In genomic region chr17:37138726-37139125, GRCh38 we compare ENCODE assay signal across 15 cellular contexts.
A peak's percentile ranks its signal among the peaks of the same experiment; 100 is the strongest.
DNase-seq lines count a peak whose midpoint lies in the region; ATAC-seq and TF ChIP-seq lines count a peak whose summit lies in the region.
"Had no signal": no experiment of that assay in that cellular context is flagged by ENCODE, and none has a peak within 500 bp of the region (broad histone marks: within the 10 kb centered on the region; RNA-seq: fewer than 3 reads in every experiment).

No MANE protein-coding gene starts in this region.

- H4K20me1 ChIP-seq in OCI-LY7 (ENCODE audit: insufficient read depth, low read length), result no peaks in the 10 kb centered on the region

- H3K4me2 ChIP-seq in OCI-LY7 (ENCODE audit: low read length), result no peak overlapping the region

- no peak for TF ChIP-seq CTCF in OCI-LY7 (conservative IDR thresholded peaks at IDR 0.05; ENCODE audit: low read length)

- H3K27me3 Mint-ChIP-seq in natural killer cell treated with Interleukin-12 subunit alpha and Interleukin-12 subunit beta and Interleukin-15 and Interleukin-18, amount 100 ng/mL, for 72 hours, result no peaks in the 10 kb centered on the region
- H3K27me3 Mint-ChIP-seq: B cell; CD4-positive, alpha-beta T cell had no signal

- H3K9me3 ChIP-seq in OCI-LY7 (ENCODE audit: low read length), result no peaks in the 10 kb centered on the region
- H3K9me3 ChIP-seq: HAP-1 had no signal

- ATAC-seq in natural killer cell treated with Interleukin-12 subunit alpha and Interleukin-12 subunit beta and Interleukin-15 and Interleukin-18, amount 100 ng/mL, for 72 hours, result no peak
- ATAC-seq in GM21786 (IDR thresholded peaks at IDR 0.05; ENCODE audit: unreplicated experiment), result no peak

- DNase-seq in COLO829 (ENCODE audit: low spot score) (peak; percentile 66), amniotic epithelial cell (ENCODE audit: low read depth) (peak; percentile 9), myocyte (ENCODE audit: low read depth) (peak; percentile 54), putamen (ENCODE audit: low spot score) (peak; percentile 53), OCI-LY7 (ENCODE audit: low spot score) (no peak)
- no peak for DNase-seq in stimulated activated CD8-positive, alpha-beta memory T cell treated with anti-CD3 and anti-CD28 coated beads, Interleukin-4, amount 100 ng/mL, for 48 hours
- no peak for DNase-seq in natural killer cell treated with Interleukin-12 subunit alpha and Interleukin-12 subunit beta and Interleukin-15 and Interleukin-18, amount 100 ng/mL, for 72 hours (ENCODE audit: low spot score)
- DNase-seq: ACHN; C1 segment of cervical spinal cord; CD4-positive, alpha-beta T cell; DMS79; GOT3 had no signal

- CTCF ChIA-PET in OCI-LY7 (lab: Charles Lee; ENCODE audit: unreplicated experiment), result no interaction called here

- no peaks in the 10 kb centered on the region for H3K79me2 ChIP-seq in OCI-LY7 (ENCODE audit: insufficient read depth, low read depth, low read length)

- no peaks in the 10 kb centered on the region for H3K9me2 ChIP-seq in OCI-LY7 (ENCODE audit: insufficient read depth, low read length)

- no peaks in the 10 kb centered on the region for H3K36me3 Mint-ChIP-seq in natural killer cell treated with Interleukin-12 subunit alpha and Interleukin-12 subunit beta and Interleukin-15 and Interleukin-18, amount 100 ng/mL, for 72 hours

- H3K36me3 ChIP-seq in OCI-LY7 (ENCODE audit: insufficient read depth, low read length), result peaks cover 51% of the 10 kb centered on the region; the same call in 1 of the 2 replicates
- H3K36me3 ChIP-seq: HAP-1 had no signal

- no peak overlapping the region for H2AFZ ChIP-seq in OCI-LY7 (ENCODE audit: low read length)

- no peak overlapping the region for H3K27ac ChIP-seq in OCI-LY7 (ENCODE audit: low read depth, low read length, poor library complexity, severe bottlenecking)

- intact Hi-C loops in OCI-LY7 (cut with micrococcal nuclease; ENCODE audit: unreplicated experiment), result no loop called here

- no peaks in the 10 kb centered on the region for H3K4me1 Mint-ChIP-seq in natural killer cell treated with Interleukin-12 subunit alpha and Interleukin-12 subunit beta and Interleukin-15 and Interleukin-18, amount 100 ng/mL, for 72 hours (ENCODE audit: low read depth in 2 of 2)
- H3K4me1 Mint-ChIP-seq: B cell had no signal

- no peak overlapping the region for H3K4me3 ChIP-seq in OCI-LY7 (ENCODE audit: low read depth, low read length, poor library complexity, severe bottlenecking)
- H3K4me3 ChIP-seq: HAP-1 had no signal

- no peaks in the 10 kb centered on the region for H3K9me3 Mint-ChIP-seq in natural killer cell treated with Interleukin-12 subunit alpha and Interleukin-12 subunit beta and Interleukin-15 and Interleukin-18, amount 100 ng/mL, for 72 hours
- H3K9me3 Mint-ChIP-seq: CD4-positive, alpha-beta T cell had no signal

- no TSS peak for BruUV-seq in OCI-LY7 (replicated peaks; lab: Mats Ljungman, UMichigan)

- POLR2A ChIA-PET in OCI-LY7 (lab: Charles Lee), result interaction anchor here (0.5 to 1.9 kb wide), 2 partner anchors 9 to 29 kb away, joined by 4 to 7 read pairs; no protein-coding TSS in a partner anchor

- H3K4me3 Mint-ChIP-seq in natural killer cell treated with Interleukin-12 subunit alpha and Interleukin-12 subunit beta and Interleukin-15 and Interleukin-18, amount 100 ng/mL, for 72 hours, result no peak overlapping the region
- H3K4me3 Mint-ChIP-seq: B cell; CD4-positive, alpha-beta T cell had no signal

- no peaks in the 10 kb centered on the region for H3K4me1 ChIP-seq in OCI-LY7 (ENCODE audit: insufficient read depth, low read length, poor library complexity, severe bottlenecking)

- H3K27ac Mint-ChIP-seq in natural killer cell treated with Interleukin-12 subunit alpha and Interleukin-12 subunit beta and Interleukin-15 and Interleukin-18, amount 100 ng/mL, for 72 hours, result no peak overlapping the region
- H3K27ac Mint-ChIP-seq: B cell; CD4-positive, alpha-beta T cell had no signal

Comparison
In these comparisons a context has a peak if more than half of its experiments do, and no peak if none do; other contexts are left out.
1. DNase-seq: peak in COLO829 (single experiment), amniotic epithelial cell (single experiment), myocyte (single experiment) and putamen (single experiment); none in OCI-LY7 (single experiment), stimulated activated CD8-positive, alpha-beta memory T cell treated with anti-CD3 and anti-CD28 coated beads, Interleukin-4, amount 100 ng/mL, for 48 hours (single experiment) and natural killer cell treated with Interleukin-12 subunit alpha and Interleukin-12 subunit beta and Interleukin-15 and Interleukin-18, amount 100 ng/mL, for 72 hours (single experiment).